In genomic region chr3:15812183-15812582, GRCh38 we compare ENCODE assay signal across 10 cellular contexts. TPM values are rescaled to one million over a fixed set of nuclear protein-coding genes. Genes with fewer than 3 reads are reported as not detected.
DNase-seq lines count a peak whose midpoint lies in the region; ATAC-seq and TF ChIP-seq lines count a peak whose summit lies in the region.
"Had no signal": no experiment of that assay in that cellular context is flagged by ENCODE, and none has a peak within 500 bp of the region (broad histone marks: within the 10 kb centered on the region; RNA-seq: fewer than 3 reads in every experiment).

No MANE protein-coding gene starts in this region.

- 0 out of 2 replicates have a peak, but pooled peaks cover 4% of the 10 kb centered on the region for H3F3A ChIP-seq in OCI-LY1 (ENCODE audit: insufficient read depth, low read length)

- no peaks in the 10 kb centered on the region for H3K27me3 ChIP-seq in OCI-LY1 (ENCODE audit: insufficient read depth, low read length)
- H3K27me3 ChIP-seq in testis = no peaks in the 10 kb centered on the region

- no peak for TF ChIP-seq POLR2A in testis (IDR thresholded peaks at IDR 0.05)

- no peaks in the 10 kb centered on the region for H3K27me3 Mint-ChIP-seq in activated T-helper 2 cell treated with anti-CD3 and anti-CD28 coated beads, Interferon-gamma antibody, Interleukin-2, Interleukin-4, amounts not matched to agents 10 μg/mL and 5 μg/mL and 100 μg/mL, durations not matched to agents 14 hours and 24 hours and 36 hours (ENCODE audit: low read depth)
- H3K27me3 Mint-ChIP-seq: central memory CD8-positive, alpha-beta T cell had no signal

- H3K4me3 Mint-ChIP-seq in activated T-helper 2 cell treated with anti-CD3 and anti-CD28 coated beads, Interferon-gamma antibody, Interleukin-2, Interleukin-4, amounts not matched to agents 10 μg/mL and 5 μg/mL and 100 μg/mL, durations not matched to agents 14 hours and 24 hours and 36 hours (ENCODE audit: low read depth) = no peak overlapping the region
- H3K4me3 Mint-ChIP-seq: central memory CD8-positive, alpha-beta T cell had no signal

- H3K27ac Mint-ChIP-seq in activated T-helper 2 cell treated with anti-CD3 and anti-CD28 coated beads, Interferon-gamma antibody, Interleukin-2, Interleukin-4, amounts not matched to agents 10 μg/mL and 5 μg/mL and 100 μg/mL, durations not matched to agents 14 hours and 24 hours and 36 hours = no peak overlapping the region

- no peaks in the 10 kb centered on the region for H3K36me3 ChIP-seq in OCI-LY1 (ENCODE audit: insufficient read depth, low read length)
- no peaks in the 10 kb centered on the region for H3K36me3 ChIP-seq in testis (ENCODE audit: low read depth, missing control alignments)

- no peaks in the 10 kb centered on the region for H3K9me2 ChIP-seq in OCI-LY1 (ENCODE audit: low read depth, low read length)

- H3K36me3 Mint-ChIP-seq in activated T-helper 2 cell treated with anti-CD3 and anti-CD28 coated beads, Interferon-gamma antibody, Interleukin-2, Interleukin-4, amounts not matched to agents 10 μg/mL and 5 μg/mL and 100 μg/mL, durations not matched to agents 14 hours and 24 hours and 36 hours (ENCODE audit: low read depth) = peaks cover 16% of the 10 kb centered on the region

- intact Hi-C loops in testis (cut with DNase I; ENCODE audit: low total_unique reads) = loop anchor here (10.0 kb wide), 2 partner anchors 177 to 433 kb away; no protein-coding TSS in a partner anchor
- intact Hi-C loops in activated T-helper 2 cell treated with anti-CD3 and anti-CD28 coated beads, Interferon-gamma antibody, Interleukin-2, Interleukin-4, amounts not matched to agents 10 μg/mL and 5 μg/mL and 100 μg/mL, durations not matched to agents 14 hours and 24 hours and 36 hours (cut with micrococcal nuclease) = loop anchor here (1.0 to 10.0 kb wide), 7 partner anchors 15 to 387 kb away; partner anchors contain the start of genes ANKRD28, BTD, EAF1 and HACL1

- H2AFZ ChIP-seq in OCI-LY1 (ENCODE audit: low read length) = no peak overlapping the region

- H3K9me3 ChIP-seq in OCI-LY1 (ENCODE audit: low read length) = no peaks in the 10 kb centered on the region
- H3K9me3 ChIP-seq in testis = no peaks in the 10 kb centered on the region

- no peak overlapping the region for H3K4me2 ChIP-seq in OCI-LY1 (ENCODE audit: low read length)

- H3K27ac ChIP-seq in OCI-LY1 (ENCODE audit: low read depth, low read length, poor library complexity, severe bottlenecking) (no peak overlapping the region), testis (no peak overlapping the region)

- ATAC-seq in GM18511 (IDR thresholded peaks at IDR 0.05; ENCODE audit: unreplicated experiment) = no peak

- H3K4me1 ChIP-seq in OCI-LY1 (ENCODE audit: insufficient read depth, low read length, severe bottlenecking) (peaks cover 23% of the 10 kb centered on the region), testis (peaks cover 6% of the 10 kb centered on the region)

- H3K4me3 ChIP-seq in OCI-LY1 (ENCODE audit: low read depth, low read length, poor library complexity, severe bottlenecking) = no peak overlapping the region
- no peak overlapping the region for H3K4me3 ChIP-seq in fibroblast of pulmonary artery (replicated peaks; ENCODE audit: low read depth, low read length)
- H3K4me3 ChIP-seq in testis = no peak overlapping the region

- H3K9me3 Mint-ChIP-seq in activated T-helper 2 cell treated with anti-CD3 and anti-CD28 coated beads, Interferon-gamma antibody, Interleukin-2, Interleukin-4, amounts not matched to agents 10 μg/mL and 5 μg/mL and 100 μg/mL, durations not matched to agents 14 hours and 24 hours and 36 hours = no peaks in the 10 kb centered on the region
- H3K9me3 Mint-ChIP-seq: central memory CD8-positive, alpha-beta T cell had no signal

- peaks cover 40% of the 10 kb centered on the region for H3K79me2 ChIP-seq in OCI-LY1 (ENCODE audit: insufficient read depth, low read length)

- TF ChIP-seq CTCF in OCI-LY1 (IDR thresholded peaks at IDR 0.05; ENCODE audit: low read length) = peak; percentile 48
- peak; percentile 40 for TF ChIP-seq CTCF in fibroblast of pulmonary artery (IDR thresholded peaks at IDR 0.05; ENCODE audit: low read length, missing control alignments)
- TF ChIP-seq CTCF in testis (IDR thresholded peaks at IDR 0.05) = peak; percentile 36 to 44 (median 41)

- 89 to 93% methylated on average over 1 of the region's 1 CpG for WGBS in testis, 2 donors

- H3K9ac ChIP-seq in OCI-LY1 (ENCODE audit: low read length) = no peak overlapping the region

- 0 out of 2 replicates have a peak, but pooled peaks cover 2% of the 10 kb centered on the region for H4K20me1 ChIP-seq in OCI-LY1 (ENCODE audit: insufficient read depth, low read length)

- DNase-seq in SIG-M5 treated with dmso at 0.1 percent for 504 hours (lab: John Stamatoyannopoulos, UW; ENCODE audit: unreplicated experiment) = peak; percentile 34
- no peak for DNase-seq in SIG-M5 (lab: John Stamatoyannopoulos, UW)
- peak; percentile 69 for DNase-seq in fibroblast of pulmonary artery (ENCODE audit: low read depth)
- DNase-seq in testis = no peak
- DNase-seq in activated T-helper 2 cell treated with anti-CD3 and anti-CD28 coated beads, Interferon-gamma antibody, Interleukin-2, Interleukin-4, amounts not matched to agents 10 μg/mL and 5 μg/mL and 100 μg/mL, durations not matched to agents 14 hours and 24 hours and 36 hours (ENCODE audit: low spot score) = no peak
- no peak for DNase-seq in effector CD8-positive, alpha-beta T cell (lab: John Stamatoyannopoulos, UW)
- DNase-seq: NCI-H2029 treated with DMSO at 0.1 percent for 48 hours had no signal

- H3K4me1 Mint-ChIP-seq in activated T-helper 2 cell treated with anti-CD3 and anti-CD28 coated beads, Interferon-gamma antibody, Interleukin-2, Interleukin-4, amounts not matched to agents 10 μg/mL and 5 μg/mL and 100 μg/mL, durations not matched to agents 14 hours and 24 hours and 36 hours (ENCODE audit: low read depth) = peaks cover 47% of the 10 kb centered on the region

RNA-seq across cellular contexts. Expression of gene ANKRD28, which starts 14.4 kb away (rescaled TPM):
- 10 to 100 TPM; 93.8 to 96.3 TPM for total RNA-seq in testis
- 82.8 TPM for polyA plus RNA-seq in testis (ENCODE audit: insufficient read depth, low read depth, low replicate concordance)
- 44.2 and 45.5 TPM in 2 replicates for total RNA-seq in activated T-helper 2 cell treated with anti-CD3 and anti-CD28 coated beads, Interferon-gamma antibody, Interleukin-2, Interleukin-4, amounts not matched to agents 10 μg/mL and 5 μg/mL and 100 μg/mL, durations not matched to agents 14 hours and 24 hours and 36 hours

Comparison
In these comparisons a context has a peak if more than half of its experiments do, and no peak if none do; other contexts are left out.
1. DNase-seq: peak in SIG-M5 treated with dmso at 0.1 percent for 504 hours (single experiment) and fibroblast of pulmonary artery (single experiment); none in SIG-M5 (single experiment), testis (single experiment), activated T-helper 2 cell treated with anti-CD3 and anti-CD28 coated beads, Interferon-gamma antibody, Interleukin-2, Interleukin-4, amounts not matched to agents 10 μg/mL and 5 μg/mL and 100 μg/mL, durations not matched to agents 14 hours and 24 hours and 36 hours (single experiment) and effector CD8-positive, alpha-beta T cell (single experiment).
2. Peak in every context shown above with its lines, with median percentiles within 50 percentile points of each other: CTCF ChIP-seq.